1 cellular context compared by ENCODE assay signal in the genomic region with DNA sequence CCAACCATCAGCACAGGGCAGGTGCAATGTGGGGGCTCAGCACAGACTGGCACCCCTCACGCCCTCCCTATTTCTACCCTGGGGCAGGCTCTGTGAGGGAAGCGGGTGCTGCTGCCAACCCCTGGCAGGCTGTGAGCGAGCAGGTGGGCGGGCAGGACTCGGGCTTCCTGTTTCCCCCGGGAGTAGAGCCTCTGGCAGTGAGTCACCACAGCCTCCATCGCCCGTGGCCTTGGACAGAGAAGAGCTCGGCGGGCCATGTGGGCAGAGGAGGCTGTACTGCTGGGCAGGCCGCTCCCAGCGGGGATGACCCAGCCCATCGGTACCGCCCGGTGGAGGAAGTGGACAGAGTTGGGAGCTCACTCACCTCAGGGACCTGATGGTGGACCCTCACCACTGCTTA.
A peak's percentile ranks its signal among the peaks of the same experiment; 100 is the strongest.
TF ChIP-seq lines count a peak whose summit lies in the region.

No MANE protein-coding gene starts in this region.

TF ChIP-seq in K562, 482 proteins besides CTCF, POLR2A, EP300 and RAD21:
- TF ChIP-seq ZFPM2 (CRISPR knock-in tag; IDR thresholded peaks at IDR 0.05), result no peak
- no peak for TF ChIP-seq ARID2 (IDR thresholded peaks at IDR 0.05)
- peak; percentile 18; the same call in 1 of the 2 replicates for TF ChIP-seq EGR1 (conservative IDR thresholded peaks at IDR 0.05)
